ENCODE assay signal across 8 cellular contexts in genomic region chr11:64759722-64760719, GRCh38. TPM values are rescaled to one million over a fixed set of nuclear protein-coding genes. Genes with fewer than 3 reads are reported as not detected.
DNase-seq lines count a peak whose midpoint lies in the region; ATAC-seq and TF ChIP-seq lines count a peak whose summit lies in the region.

PYGM (minus strand) TSS chr11:64759974; CDS start chr11:64759898, 76 bp downstream.

- peaks cover 18% of the 10 kb centered on the region for H3K4me1 ChIP-seq in IMR-90 (ENCODE audit: control insufficient read depth, insufficient read depth, low read length)
- peaks cover 35% of the 10 kb centered on the region for H3K4me1 ChIP-seq in iPS-15b (ENCODE audit: control insufficient read depth, insufficient read depth, low read length)

- H2BK20ac ChIP-seq in IMR-90 (ENCODE audit: low read depth, low read length), result no peak within 1 kb of the TSS

- DNase-seq in IMR-90 (no peak), skeletal muscle cell (ENCODE audit: low read depth) (peak; percentile 37), NCI-H2081 (lab: John Stamatoyannopoulos, UW) (no peak)
- peak; percentile 36 for DNase-seq in activated naive CD8-positive, alpha-beta T cell treated with anti-CD3 and anti-CD28 coated beads, Interleukin-2, amount 10 ng/mL, durations not matched to agents 7 days and 5 days

- H3K27me3 ChIP-seq in IMR-90 (ENCODE audit: control insufficient read depth, insufficient read depth, low read length) (no peaks in the 10 kb centered on the region), iPS-15b (ENCODE audit: control insufficient read depth, insufficient read depth, low read length) (no peaks in the 10 kb centered on the region)

- H3K56ac ChIP-seq in IMR-90 (ENCODE audit: extremely low read depth, insufficient read depth, low read length), result no peak within 1 kb of the TSS

- H3K36me3 Mint-ChIP-seq in activated naive CD8-positive, alpha-beta T cell treated with anti-CD3 and anti-CD28 coated beads, Interleukin-2, amount 10 ng/mL, durations not matched to agents 7 days and 5 days, result peaks cover 17% of the 10 kb centered on the region

- in situ Hi-C loops in IMR-90 (cut with MboI; ENCODE audit: low sequenced_read_pairs), result no loop called here

- H2BK5ac ChIP-seq in IMR-90 (ENCODE audit: low read depth, low read length, poor library complexity, severe bottlenecking), result no peak within 1 kb of the TSS

- intact Hi-C loops in IMR-90 (cut with micrococcal nuclease), result no loop called here

- no peak within 1 kb of the TSS for H2BK120ac ChIP-seq in IMR-90 (ENCODE audit: low read depth, low read length)

- H3K36me3 ChIP-seq in IMR-90 (ENCODE audit: control insufficient read depth, insufficient read depth, low read length) (peaks cover 31% of the 10 kb centered on the region), iPS-15b (ENCODE audit: control insufficient read depth, insufficient read depth, low read length) (peaks cover 14% of the 10 kb centered on the region)

- CTCF ChIA-PET in IMR-90 (lab: Yijun Ruan, JAX), result no interaction called here

- no peak within 1 kb of the TSS for H3K9ac ChIP-seq in IMR-90 (ENCODE audit: low read depth, low read length)
- H3K9ac ChIP-seq in iPS-15b (ENCODE audit: low read depth, low read length), result peak within 1 kb of the TSS; percentile 37

- no peak within 1 kb of the TSS for H3K27ac ChIP-seq in IMR-90 (ENCODE audit: insufficient read depth, low read length)

- H3K4ac ChIP-seq in IMR-90 (ENCODE audit: low read depth, low read length), result no peak within 1 kb of the TSS

- TF ChIP-seq POLR2A in IMR-90 (IDR thresholded peaks at IDR 0.05; ENCODE audit: low read depth, low read length), result peak; percentile 1; the same call in 1 of the 2 replicates

- no peaks in the 10 kb centered on the region for H3K9me3 Mint-ChIP-seq in activated naive CD8-positive, alpha-beta T cell treated with anti-CD3 and anti-CD28 coated beads, Interleukin-2, amount 10 ng/mL, durations not matched to agents 7 days and 5 days

- H3K14ac ChIP-seq in IMR-90 (replicated peaks; ENCODE audit: low read depth, low read length), result no peak within 1 kb of the TSS

- no peak within 1 kb of the TSS for H4K91ac ChIP-seq in IMR-90 (ENCODE audit: insufficient read depth, low read depth, low read length)

- H3K23ac ChIP-seq in IMR-90 (ENCODE audit: low read depth, low read length), result no peak within 1 kb of the TSS

- peak within 1 kb of the TSS; percentile 88 for H3K27ac Mint-ChIP-seq in activated naive CD8-positive, alpha-beta T cell treated with anti-CD3 and anti-CD28 coated beads, Interleukin-2, amount 10 ng/mL, durations not matched to agents 7 days and 5 days

- H4K5ac ChIP-seq in IMR-90 (ENCODE audit: low read depth, low read length), result no peak within 1 kb of the TSS

- BruUV-seq in IMR-90 (replicated peaks; lab: Mats Ljungman, UMichigan), result no TSS peak

- no peak within 1 kb of the TSS for H4K8ac ChIP-seq in IMR-90 (ENCODE audit: low read depth in 2 of 2, low read length in 2 of 2)

- H3K9me3 ChIP-seq in IMR-90 (ENCODE audit: control insufficient read depth, insufficient read depth, low read length) (no peaks in the 10 kb centered on the region), iPS-15b (ENCODE audit: control insufficient read depth, insufficient read depth, low read length) (no peaks in the 10 kb centered on the region)

- 74% methylated on average over 8 of the region's 24 CpGs; no CpG with 5 or more reads in 1 of the 2 experiments for WGBS in IMR-90 (ENCODE audit: extremely low coverage in 2 of 2, insufficient read length in 1 of 2), 2 experiments

- H3K18ac ChIP-seq in IMR-90 (ENCODE audit: low read depth, low read length), result no peak within 1 kb of the TSS

- peaks cover 33% of the 10 kb centered on the region for H4K20me1 ChIP-seq in IMR-90 (ENCODE audit: insufficient read depth, low read length)

- H3K79me1 ChIP-seq in IMR-90 (ENCODE audit: low read depth in 1 of 2, low read length in 2 of 2), result peaks cover 10 to 33% of the 10 kb centered on the region in 2 experiments; a peak in 3 of 4 replicates

- peaks cover 14% of the 10 kb centered on the region; the same call in 1 of the 2 replicates for H3K9me1 ChIP-seq in IMR-90 (ENCODE audit: insufficient read depth, low read length)

- peaks cover 52% of the 10 kb centered on the region for H3K4me1 Mint-ChIP-seq in activated naive CD8-positive, alpha-beta T cell treated with anti-CD3 and anti-CD28 coated beads, Interleukin-2, amount 10 ng/mL, durations not matched to agents 7 days and 5 days

- TF ChIP-seq CTCF in IMR-90 (conservative IDR thresholded peaks at IDR 0.05; ENCODE audit: low read depth, low read length), result no peak

- no peak for TF ChIP-seq RAD21 in IMR-90 (IDR thresholded peaks at IDR 0.05; ENCODE audit: low read length)

- peak within 1 kb of the TSS; percentile 54 for H2AFZ ChIP-seq in IMR-90 (replicated peaks; ENCODE audit: low read length, poor library complexity)

- peak; percentile 30 for ATAC-seq in IMR-90 (ENCODE audit: low read depth)
- no peak for ATAC-seq in activated naive CD8-positive, alpha-beta T cell treated with anti-CD3 and anti-CD28 coated beads, Interleukin-2, amount 10 ng/mL, durations not matched to agents 7 days and 5 days (ENCODE audit: low read depth)
- ATAC-seq in GM19452 (IDR thresholded peaks at IDR 0.05; ENCODE audit: unreplicated experiment), result no peak
- ATAC-seq in HG02798 (IDR thresholded peaks at IDR 0.05; ENCODE audit: poor library complexity, unreplicated experiment), result no peak
- no peak for ATAC-seq in HG03565 (IDR thresholded peaks at IDR 0.05; ENCODE audit: unreplicated experiment)

- H2AK5ac ChIP-seq in IMR-90 (ENCODE audit: low read depth, low read length), result no peak within 1 kb of the TSS

- H3K4me3 Mint-ChIP-seq in activated naive CD8-positive, alpha-beta T cell treated with anti-CD3 and anti-CD28 coated beads, Interleukin-2, amount 10 ng/mL, durations not matched to agents 7 days and 5 days, result peak within 1 kb of the TSS; percentile 77

- no peak within 1 kb of the TSS for H3K4me2 ChIP-seq in IMR-90 (ENCODE audit: low read depth, low read length)

- POLR2A ChIA-PET in IMR-90 (lab: Charles Lee; ENCODE audit: unreplicated experiment), result interaction anchor here (0.6 kb wide), 1 partner anchor 744 kb away, joined by 3 read pairs; no protein-coding TSS in a partner anchor
- POLR2A ChIA-PET in activated naive CD8-positive, alpha-beta T cell treated with anti-CD3 and anti-CD28 coated beads, Interleukin-2, amount 10 ng/mL, durations not matched to agents 7 days and 5 days (lab: Charles Lee), result interaction anchor here (0.7 to 14.2 kb wide), 7 partner anchors 8 to 1139 kb away, joined by 3 to 278 read pairs (median 6); partner anchors contain the start of genes MAP4K2, RASGRP2 and SF1

- dilution Hi-C loops in IMR-90 (cut with HindIII; ENCODE audit: low sequenced_read_pairs, unreplicated experiment), result no loop called here

- no peaks in the 10 kb centered on the region for H3K27me3 Mint-ChIP-seq in activated naive CD8-positive, alpha-beta T cell treated with anti-CD3 and anti-CD28 coated beads, Interleukin-2, amount 10 ng/mL, durations not matched to agents 7 days and 5 days

- H3K4me3 ChIP-seq in IMR-90 (ENCODE audit: insufficient read depth, low read depth, low read length) (no peak within 1 kb of the TSS), iPS-15b (ENCODE audit: low read depth, low read length) (peak within 1 kb of the TSS; percentile 13), skeletal muscle cell (ENCODE audit: low read depth, low read length) (peak within 1 kb of the TSS; percentile 6)

- peak within 1 kb of the TSS; percentile 39 for H2AK9ac ChIP-seq in IMR-90 (replicated peaks; ENCODE audit: low read depth, low read length, poor library complexity)

- H2BK15ac ChIP-seq in IMR-90 (ENCODE audit: low read depth, low read length), result no peak within 1 kb of the TSS

TF ChIP-seq in IMR-90, 13 proteins besides CTCF, POLR2A, EP300 and RAD21:
- TF ChIP-seq MAZ (IDR thresholded peaks at IDR 0.05; ENCODE audit: borderline replicate concordance, low read depth, low read length) (no peak), MXI1 (IDR thresholded peaks at IDR 0.05; ENCODE audit: borderline replicate concordance, low read depth, low read length) (no peak), CHD1 (IDR thresholded peaks at IDR 0.05; ENCODE audit: low read depth, low read length) (no peak), FOS (IDR thresholded peaks at IDR 0.05; ENCODE audit: low read depth, low read length) (no peak)
- TF ChIP-seq, protein P1, sequence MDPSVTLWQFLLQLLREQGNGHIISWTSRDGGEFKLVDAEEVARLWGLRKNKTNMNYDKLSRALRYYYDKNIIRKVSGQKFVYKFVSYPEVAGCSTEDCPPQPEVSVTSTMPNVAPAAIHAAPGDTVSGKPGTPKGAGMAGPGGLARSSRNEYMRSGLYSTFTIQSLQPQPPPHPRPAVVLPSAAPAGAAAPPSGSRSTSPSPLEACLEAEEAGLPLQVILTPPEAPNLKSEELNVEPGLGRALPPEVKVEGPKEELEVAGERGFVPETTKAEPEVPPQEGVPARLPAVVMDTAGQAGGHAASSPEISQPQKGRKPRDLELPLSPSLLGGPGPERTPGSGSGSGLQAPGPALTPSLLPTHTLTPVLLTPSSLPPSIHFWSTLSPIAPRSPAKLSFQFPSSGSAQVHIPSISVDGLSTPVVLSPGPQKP (IDR thresholded peaks at IDR 0.05; ENCODE audit: borderline replicate concordance, low read depth, low read length), result no peak

RNA-seq across cellular contexts. Expression of gene PYGM, which starts in this region (rescaled TPM):
- total RNA-seq in IMR-90 (2012; rRNA removed), result under 0.01 and 0.18 TPM in 2 replicates
- 0.21 and 0.46 TPM in 2 replicates for polyA plus RNA-seq in IMR-90 (2012; rRNA removed)
- 0.08 and 0.31 TPM in 2 replicates for polyA plus RNA-seq in IMR-90 (2012; cell fraction: cytosol; rRNA removed)
- polyA plus RNA-seq in IMR-90 (2012; cell fraction: nucleus; rRNA removed; ENCODE audit: low replicate concordance), result 0.58 and 0.64 TPM in 2 replicates
- total RNA-seq in activated naive CD8-positive, alpha-beta T cell treated with anti-CD3 and anti-CD28 coated beads, Interleukin-2, amount 10 ng/mL, durations not matched to agents 7 days and 5 days, result 1 to 10 TPM; 3.8 to 7.2 TPM

Comparison
In these comparisons a context has a peak if more than half of its experiments do, and no peak if none do; other contexts are left out.
1. Peak in ATAC-seq in IMR-90; RNA of the gene not detected or under 1 TPM.
2. DNase-seq: peak in activated naive CD8-positive, alpha-beta T cell treated with anti-CD3 and anti-CD28 coated beads, Interleukin-2, amount 10 ng/mL, durations not matched to agents 7 days and 5 days (single experiment) and skeletal muscle cell (single experiment); none in IMR-90 (single experiment) and NCI-H2081 (0 of 2).